29 cellular contexts compared by ENCODE assay signal in genomic region chr1:26524181-26524580, GRCh38. TPM values are rescaled to one million over a fixed set of nuclear protein-coding genes. Genes with fewer than 3 reads are reported as not detected.
DNase-seq lines count a peak whose midpoint lies in the region; ATAC-seq and TF ChIP-seq lines count a peak whose summit lies in the region.
"Had no signal": no experiment of that assay in that cellular context is flagged by ENCODE, and none has a peak within 500 bp of the region (broad histone marks: within the 10 kb centered on the region; RNA-seq: fewer than 3 reads in every experiment).

No MANE protein-coding gene starts in this region.

- H3K18ac ChIP-seq in mesenchymal stem cell (ENCODE audit: low read depth in 1 of 2, low read length in 2 of 2) = no peak overlapping the region

- no peak overlapping the region for H3K4me2 ChIP-seq in mesenchymal stem cell (ENCODE audit: low read length, poor library complexity, severe bottlenecking)

- H3K36me3 Mint-ChIP-seq in activated CD4-positive, alpha-beta T cell treated with anti-CD3 and anti-CD28 coated beads, Interleukin-2, amount 10 ng/mL, durations not matched to agents 24 days and 14 days (ENCODE audit: low read depth) = no peaks in the 10 kb centered on the region
- no peaks in the 10 kb centered on the region for H3K36me3 Mint-ChIP-seq in activated CD4-positive, alpha-beta memory T cell treated with anti-CD3 and anti-CD28 coated beads, Interleukin-2, amount 10 ng/mL, durations not matched to agents 7 days and 5 days (ENCODE audit: low read depth)
- no peaks in the 10 kb centered on the region for H3K36me3 Mint-ChIP-seq in activated naive CD4-positive, alpha-beta T cell treated with anti-CD3 and anti-CD28 coated beads, Interleukin-2, amount 10 ng/mL, durations not matched to agents 7 days and 5 days
- H3K36me3 Mint-ChIP-seq: activated CD8-positive, alpha-beta memory T cell treated with anti-CD3 and anti-CD28 coated beads, Interleukin-2, amount 10 ng/mL, durations not matched to agents 7 days and 5 days; natural killer cell treated with Interleukin-12 subunit alpha and Interleukin-12 subunit beta and Interleukin-15 and Interleukin-18, amount 100 ng/mL, for 72 hours; WTC11 had no signal

- in situ Hi-C loops in SK-MEL-5 (cut with HindIII; ENCODE audit: low pct_unique_long_range_greater_than_20kb, low sequenced_read_pairs) = no loop called here

- peaks cover 10% of the 10 kb centered on the region for H3K4me1 Mint-ChIP-seq in activated CD4-positive, alpha-beta T cell treated with anti-CD3 and anti-CD28 coated beads, Interleukin-2, amount 10 ng/mL, durations not matched to agents 24 days and 14 days
- H3K4me1 Mint-ChIP-seq in activated CD4-positive, alpha-beta memory T cell treated with anti-CD3 and anti-CD28 coated beads, Interleukin-2, amount 10 ng/mL, durations not matched to agents 7 days and 5 days = peaks cover 8% of the 10 kb centered on the region
- H3K4me1 Mint-ChIP-seq in activated naive CD4-positive, alpha-beta T cell treated with anti-CD3 and anti-CD28 coated beads, Interleukin-2, amount 10 ng/mL, durations not matched to agents 7 days and 5 days = peaks cover 10% of the 10 kb centered on the region

- H3K4me1 ChIP-seq in mesenchymal stem cell (ENCODE audit: control insufficient read depth, insufficient read depth, low read depth, low read length) = peaks cover 2% of the 10 kb centered on the region
- H3K4me1 ChIP-seq: Caco-2 had no signal

- no peak overlapping the region for H2BK5ac ChIP-seq in mesenchymal stem cell (ENCODE audit: low read depth, low read length, poor library complexity, severe bottlenecking)

- no peaks in the 10 kb centered on the region for H3K36me3 ChIP-seq in mesenchymal stem cell (ENCODE audit: control insufficient read depth in 1 of 2, insufficient read depth in 2 of 2, low read depth in 1 of 2, low read length in 2 of 2)

- no peak overlapping the region for H2BK15ac ChIP-seq in mesenchymal stem cell (ENCODE audit: low read depth, poor library complexity, severe bottlenecking)

- CTCF ChIA-PET in activated CD4-positive, alpha-beta memory T cell treated with anti-CD3 and anti-CD28 coated beads, Interleukin-2, amount 10 ng/mL, durations not matched to agents 7 days and 5 days (lab: Charles Lee) = interaction anchor here (0.7 to 6.4 kb wide), 4 partner anchors 14 to 1705 kb away, joined by 3 to 45 read pairs (median 4); no protein-coding TSS in a partner anchor
- CTCF ChIA-PET in activated naive CD4-positive, alpha-beta T cell treated with anti-CD3 and anti-CD28 coated beads, Interleukin-2, amount 10 ng/mL, durations not matched to agents 7 days and 5 days (lab: Charles Lee) = interaction anchor here (0.9 to 3.7 kb wide), 4 partner anchors 14 to 24 kb away, joined by 3 to 16 read pairs (median 4); no protein-coding TSS in a partner anchor

- POLR2A ChIA-PET in activated CD4-positive, alpha-beta memory T cell treated with anti-CD3 and anti-CD28 coated beads, Interleukin-2, amount 10 ng/mL, durations not matched to agents 7 days and 5 days (lab: Charles Lee) = interaction anchor here (0.9 to 3.0 kb wide), 7 partner anchors 9 to 30 kb away, joined by 3 to 9 read pairs (median 4); no protein-coding TSS in a partner anchor

- no peak overlapping the region for H2BK12ac ChIP-seq in mesenchymal stem cell (ENCODE audit: low read length in 2 of 2)

- peak; percentile 53 for DNase-seq in activated CD4-positive, alpha-beta T cell treated with anti-CD3 and anti-CD28 coated beads, Interleukin-2, amount 10 ng/mL, durations not matched to agents 24 days and 14 days
- DNase-seq in activated CD4-positive, alpha-beta T cell treated with anti-CD3 and anti-CD28 coated beads for 1 hour = no peak
- peak; percentile 66 for DNase-seq in SK-MEL-5 (ENCODE audit: low read depth, low spot score)
- peak; percentile 95 for DNase-seq in epithelial cell of esophagus (ENCODE audit: low read depth)
- DNase-seq in activated CD4-positive, alpha-beta memory T cell treated with anti-CD3 and anti-CD28 coated beads, Interleukin-2, amount 10 ng/mL, durations not matched to agents 7 days and 5 days = no peak
- DNase-seq in activated naive CD4-positive, alpha-beta T cell treated with anti-CD3 and anti-CD28 coated beads, Interleukin-2, amount 10 ng/mL, durations not matched to agents 7 days and 5 days = no peak
- DNase-seq in mesenchymal stem cell = no peak
- DNase-seq: activated CD8-positive, alpha-beta memory T cell treated with anti-CD3 and anti-CD28 coated beads, Interleukin-2, amount 10 ng/mL, durations not matched to agents 7 days and 5 days; activated naive CD8-positive, alpha-beta T cell treated with anti-CD3 and anti-CD28 coated beads, Interleukin-2, amount 50 U/mL, for 24 hours; activated T-cell treated with anti-CD3 and anti-CD28 coated beads, Interleukin-2, amount 50 U/mL, for 4 hours; Caco-2; GDM1; HCEC 1CT; hippocampal formation; KG1; MM.1S; mucosa of descending colon; NCI-H1105 treated with DMSO at 0.1 percent for 48 hours; NCI-H1930; NCI-H2171 treated with DMSO at 0.1 percent for 48 hours; NCI-H526 treated with DMSO at 0.1 percent for 48 hours; SIG-M5; stimulated activated CD4-positive, alpha-beta T cell treated with anti-CD3 and anti-CD28 coated beads, Interleukin-4, amount 100 ng/mL, for 24 hours; substantia nigra had no signal

- no peak for ATAC-seq in HG02870 (IDR thresholded peaks at IDR 0.05; ENCODE audit: unreplicated experiment)
- ATAC-seq: activated CD8-positive, alpha-beta memory T cell treated with anti-CD3 and anti-CD28 coated beads, Interleukin-2, amount 10 ng/mL, durations not matched to agents 7 days and 5 days; activated naive CD8-positive, alpha-beta T cell treated with anti-CD3 and anti-CD28 coated beads, Interleukin-2, amount 50 U/mL, for 24 hours; activated T-cell treated with anti-CD3 and anti-CD28 coated beads, Interleukin-2, amount 50 U/mL, for 4 hours; mucosa of descending colon; natural killer cell treated with Interleukin-12 subunit alpha and Interleukin-12 subunit beta and Interleukin-15 and Interleukin-18, amount 100 ng/mL, for 72 hours; WTC11 had no signal

- peaks cover 23 to 44% of the 10 kb centered on the region in 2 experiments for H3K27me3 ChIP-seq in mesenchymal stem cell (ENCODE audit: control insufficient read depth in 1 of 2, insufficient read depth in 1 of 2, low read length in 2 of 2)

- H3K79me1 ChIP-seq in mesenchymal stem cell (replicated peaks; ENCODE audit: low read length, poor library complexity, severe bottlenecking) = no peaks in the 10 kb centered on the region

- no peak overlapping the region for H2AK5ac ChIP-seq in mesenchymal stem cell (ENCODE audit: low read length, severe bottlenecking)

- no peak overlapping the region for H2BK120ac ChIP-seq in mesenchymal stem cell (ENCODE audit: low read depth, low read length)

- H3K23ac ChIP-seq in mesenchymal stem cell (ENCODE audit: low read length in 2 of 2) = no peak overlapping the region

- no peaks in the 10 kb centered on the region for H3K9me3 Mint-ChIP-seq in activated CD4-positive, alpha-beta T cell treated with anti-CD3 and anti-CD28 coated beads, Interleukin-2, amount 10 ng/mL, durations not matched to agents 24 days and 14 days
- no peaks in the 10 kb centered on the region for H3K9me3 Mint-ChIP-seq in activated CD4-positive, alpha-beta memory T cell treated with anti-CD3 and anti-CD28 coated beads, Interleukin-2, amount 10 ng/mL, durations not matched to agents 7 days and 5 days
- H3K9me3 Mint-ChIP-seq in activated naive CD4-positive, alpha-beta T cell treated with anti-CD3 and anti-CD28 coated beads, Interleukin-2, amount 10 ng/mL, durations not matched to agents 7 days and 5 days = no peaks in the 10 kb centered on the region
- H3K9me3 Mint-ChIP-seq: activated naive CD8-positive, alpha-beta T cell treated with anti-CD3 and anti-CD28 coated beads, Interleukin-2, amount 50 U/mL, for 24 hours; activated T-cell treated with anti-CD3 and anti-CD28 coated beads, Interleukin-2, amount 50 U/mL, for 4 hours; natural killer cell treated with Interleukin-12 subunit alpha and Interleukin-12 subunit beta and Interleukin-15 and Interleukin-18, amount 100 ng/mL, for 72 hours; WTC11 had no signal

- peaks cover 31% of the 10 kb centered on the region for H3K27me3 Mint-ChIP-seq in activated CD4-positive, alpha-beta T cell treated with anti-CD3 and anti-CD28 coated beads, Interleukin-2, amount 10 ng/mL, durations not matched to agents 24 days and 14 days
- peaks cover 25% of the 10 kb centered on the region for H3K27me3 Mint-ChIP-seq in activated CD4-positive, alpha-beta memory T cell treated with anti-CD3 and anti-CD28 coated beads, Interleukin-2, amount 10 ng/mL, durations not matched to agents 7 days and 5 days
- H3K27me3 Mint-ChIP-seq in activated naive CD4-positive, alpha-beta T cell treated with anti-CD3 and anti-CD28 coated beads, Interleukin-2, amount 10 ng/mL, durations not matched to agents 7 days and 5 days = peaks cover 71% of the 10 kb centered on the region

- no peak overlapping the region for H3K9ac ChIP-seq in mesenchymal stem cell (ENCODE audit: low read length)

- H3K27ac Mint-ChIP-seq in activated CD4-positive, alpha-beta T cell treated with anti-CD3 and anti-CD28 coated beads, Interleukin-2, amount 10 ng/mL, durations not matched to agents 24 days and 14 days = peak overlapping the region; percentile 26
- H3K27ac Mint-ChIP-seq in activated CD4-positive, alpha-beta memory T cell treated with anti-CD3 and anti-CD28 coated beads, Interleukin-2, amount 10 ng/mL, durations not matched to agents 7 days and 5 days = no peak overlapping the region
- no peak overlapping the region for H3K27ac Mint-ChIP-seq in activated naive CD4-positive, alpha-beta T cell treated with anti-CD3 and anti-CD28 coated beads, Interleukin-2, amount 10 ng/mL, durations not matched to agents 7 days and 5 days
- H3K27ac Mint-ChIP-seq: activated CD8-positive, alpha-beta memory T cell treated with anti-CD3 and anti-CD28 coated beads, Interleukin-2, amount 10 ng/mL, durations not matched to agents 7 days and 5 days; natural killer cell treated with Interleukin-12 subunit alpha and Interleukin-12 subunit beta and Interleukin-15 and Interleukin-18, amount 100 ng/mL, for 72 hours; WTC11 had no signal

- TF ChIP-seq CTCF in epithelial cell of esophagus (IDR thresholded peaks at IDR 0.05; ENCODE audit: insufficient read depth, low read depth, low read length, missing control alignments) = no peak

- no peak overlapping the region for H2AFZ ChIP-seq in mesenchymal stem cell (ENCODE audit: low read depth, low read length)

- H3K4ac ChIP-seq in mesenchymal stem cell (ENCODE audit: low read depth in 1 of 2, low read length in 2 of 2) = no peak overlapping the region

- no peaks in the 10 kb centered on the region for H3K9me3 ChIP-seq in mesenchymal stem cell (ENCODE audit: control insufficient read depth, low read length)
- H3K9me3 ChIP-seq: Caco-2, mucosa of descending colon had no signal

- no peak overlapping the region for H3K14ac ChIP-seq in mesenchymal stem cell (ENCODE audit: low read length in 2 of 2)

- WGBS in mesenchymal stem cell = 83% methylated on average over 4 of the region's 4 CpGs

- intact Hi-C loops in activated CD4-positive, alpha-beta T cell treated with anti-CD3 and anti-CD28 coated beads, Interleukin-2, amount 10 ng/mL, durations not matched to agents 24 days and 14 days (cut with micrococcal nuclease) = no loop called here

- H4K8ac ChIP-seq in mesenchymal stem cell (ENCODE audit: low read length) = no peak overlapping the region

- H3K4me3 ChIP-seq in epithelial cell of esophagus (ENCODE audit: low read length) (no peak overlapping the region), mesenchymal stem cell (ENCODE audit: insufficient read depth in 1 of 2, low read depth in 1 of 2, low read length in 2 of 2) (no peak overlapping the region)
- H3K4me3 ChIP-seq: lung, mucosa of descending colon had no signal

- no peak overlapping the region for H3K27ac ChIP-seq in mesenchymal stem cell (ENCODE audit: low read length, poor library complexity, severe bottlenecking)
- H3K27ac ChIP-seq: C4-2B had no signal

- no peak overlapping the region for H3K4me3 Mint-ChIP-seq in activated CD4-positive, alpha-beta T cell treated with anti-CD3 and anti-CD28 coated beads, Interleukin-2, amount 10 ng/mL, durations not matched to agents 24 days and 14 days
- H3K4me3 Mint-ChIP-seq in activated CD4-positive, alpha-beta memory T cell treated with anti-CD3 and anti-CD28 coated beads, Interleukin-2, amount 10 ng/mL, durations not matched to agents 7 days and 5 days = no peak overlapping the region
- H3K4me3 Mint-ChIP-seq in activated naive CD4-positive, alpha-beta T cell treated with anti-CD3 and anti-CD28 coated beads, Interleukin-2, amount 10 ng/mL, durations not matched to agents 7 days and 5 days = no peak overlapping the region
- H3K4me3 Mint-ChIP-seq: activated CD8-positive, alpha-beta memory T cell treated with anti-CD3 and anti-CD28 coated beads, Interleukin-2, amount 10 ng/mL, durations not matched to agents 7 days and 5 days; activated naive CD8-positive, alpha-beta T cell treated with anti-CD3 and anti-CD28 coated beads, Interleukin-2, amount 50 U/mL, for 24 hours; activated T-cell treated with anti-CD3 and anti-CD28 coated beads, Interleukin-2, amount 50 U/mL, for 4 hours; natural killer cell treated with Interleukin-12 subunit alpha and Interleukin-12 subunit beta and Interleukin-15 and Interleukin-18, amount 100 ng/mL, for 72 hours; WTC11 had no signal

- H4K91ac ChIP-seq in mesenchymal stem cell (ENCODE audit: low read length) = no peak overlapping the region

RNA-seq across cellular contexts. Expression of gene RPS6KA1, which starts 5.4 kb away (rescaled TPM):
- 264 and 277 TPM in 2 replicates for total RNA-seq in activated CD4-positive, alpha-beta T cell treated with anti-CD3 and anti-CD28 coated beads, Interleukin-2, amount 10 ng/mL, durations not matched to agents 24 days and 14 days
- total RNA-seq in SK-MEL-5 (2014; rRNA removed; shearing (Covaris generic)) = 19.3 and 20.6 TPM in 2 replicates
- polyA plus RNA-seq in SK-MEL-5 (2015; cell fraction: cytosol; rRNA removed) = 19.4 and 36.7 TPM in 2 replicates
- 14.9 and 27.5 TPM in 2 replicates for polyA plus RNA-seq in SK-MEL-5 (2015; cell fraction: nucleus; rRNA removed)
- 100 to 1,000 TPM; 170 to 175 TPM for total RNA-seq in activated CD4-positive, alpha-beta memory T cell treated with anti-CD3 and anti-CD28 coated beads, Interleukin-2, amount 10 ng/mL, durations not matched to agents 7 days and 5 days
- 5.6 TPM for polyA plus RNA-seq in mesenchymal stem cell (2013, experiment 1 of 2)
- polyA plus RNA-seq in mesenchymal stem cell (2013, experiment 2 of 2) = 6.8 TPM

RNA-seq across cellular contexts. Expression of gene HMGN2, which starts 51.9 kb away (rescaled TPM):
- 528 and 545 TPM in 2 replicates for total RNA-seq in activated CD4-positive, alpha-beta T cell treated with anti-CD3 and anti-CD28 coated beads, Interleukin-2, amount 10 ng/mL, durations not matched to agents 24 days and 14 days
- 279 and 288 TPM in 2 replicates for total RNA-seq in SK-MEL-5 (2014; rRNA removed; shearing (Covaris generic))
- polyA plus RNA-seq in SK-MEL-5 (2015; cell fraction: cytosol; rRNA removed) = 364 and 381 TPM in 2 replicates
- 360 and 469 TPM in 2 replicates for polyA plus RNA-seq in SK-MEL-5 (2015; cell fraction: nucleus; rRNA removed)
- total RNA-seq in activated CD4-positive, alpha-beta memory T cell treated with anti-CD3 and anti-CD28 coated beads, Interleukin-2, amount 10 ng/mL, durations not matched to agents 7 days and 5 days = 100 to 1,000 TPM; 853 to 877 TPM
- polyA plus RNA-seq in mesenchymal stem cell (2013, experiment 1 of 2) = 370 TPM
- 378 TPM for polyA plus RNA-seq in mesenchymal stem cell (2013, experiment 2 of 2)

Comparison
In these comparisons a context has a peak if more than half of its experiments do, and no peak if none do; other contexts are left out.
1. DNase-seq: peak in activated CD4-positive, alpha-beta T cell treated with anti-CD3 and anti-CD28 coated beads, Interleukin-2, amount 10 ng/mL, durations not matched to agents 24 days and 14 days (single experiment), SK-MEL-5 (single experiment) and epithelial cell of esophagus (single experiment); none in activated CD4-positive, alpha-beta T cell treated with anti-CD3 and anti-CD28 coated beads for 1 hour (single experiment), activated CD4-positive, alpha-beta memory T cell treated with anti-CD3 and anti-CD28 coated beads, Interleukin-2, amount 10 ng/mL, durations not matched to agents 7 days and 5 days (single experiment), activated naive CD4-positive, alpha-beta T cell treated with anti-CD3 and anti-CD28 coated beads, Interleukin-2, amount 10 ng/mL, durations not matched to agents 7 days and 5 days (single experiment) and mesenchymal stem cell (single experiment).